In genomic region chr5:180873628-180874520, GRCh38 we compare ENCODE assay signal across 9 cellular contexts. TPM values are rescaled to one million over a fixed set of nuclear protein-coding genes. Genes with fewer than 3 reads are reported as not detected.
A peak's percentile ranks its signal among the peaks of the same experiment; 100 is the strongest.
DNase-seq lines count a peak whose midpoint lies in the region; ATAC-seq and TF ChIP-seq lines count a peak whose summit lies in the region.
"Had no signal": no experiment of that assay in that cellular context is flagged by ENCODE, and none has a peak within 500 bp of the region (broad histone marks: within the 10 kb centered on the region; RNA-seq: fewer than 3 reads in every experiment).

No MANE protein-coding gene starts in this region.

- DNase-seq in AML-193 (lab: John Stamatoyannopoulos, UW) (peak; percentile 39 to 58), SKM-1 treated with dmso at 0.1 percent for 144 hours (lab: John Stamatoyannopoulos, UW; ENCODE audit: unreplicated experiment) (peak; percentile 98), fibroblast of villous mesenchyme (ENCODE audit: low read depth) (peak; percentile 38), NCI-H345 (lab: John Stamatoyannopoulos, UW) (no peak), NCI-H524 treated with DMSO at 0.1 percent for 48 hours (lab: John Stamatoyannopoulos, UW) (no peak)
- DNase-seq in effector CD8-positive, alpha-beta T cell (lab: John Stamatoyannopoulos, UW): no peak
- DNase-seq: stimulated activated CD4-positive, alpha-beta T cell treated with anti-CD3 and anti-CD28 coated beads, Interleukin-4, amount 100 ng/mL, for 4 hours had no signal

- no peak overlapping the region for H3K4me3 ChIP-seq in fibroblast of villous mesenchyme (ENCODE audit: low read depth, low read length)

- no peak for TF ChIP-seq CTCF in fibroblast of villous mesenchyme (IDR thresholded peaks at IDR 0.05; ENCODE audit: insufficient read depth, low read depth, low read length)

- peak; percentile 41 for ATAC-seq in GM21576 (IDR thresholded peaks at IDR 0.05; ENCODE audit: unreplicated experiment)
- no peak for ATAC-seq in GM18870 (IDR thresholded peaks at IDR 0.05; ENCODE audit: unreplicated experiment)

RNA-seq across cellular contexts. Expression of gene ZFP62, which starts 12.8 kb away (rescaled TPM):
- total RNA-seq in fibroblast of villous mesenchyme: 12.5 and 15.1 TPM in 2 replicates

RNA-seq across cellular contexts. Expression of gene BTNL8, which starts 25.1 kb away (rescaled TPM):
- not detected in 2 replicates for total RNA-seq in fibroblast of villous mesenchyme

Comparison
In these comparisons a context has a peak if more than half of its experiments do, and no peak if none do; other contexts are left out.
1. DNase-seq: peak in AML-193 (2 of 2), SKM-1 treated with dmso at 0.1 percent for 144 hours (single experiment) and fibroblast of villous mesenchyme (single experiment); none in effector CD8-positive, alpha-beta T cell (single experiment), NCI-H345 (single experiment) and NCI-H524 treated with DMSO at 0.1 percent for 48 hours (single experiment).